16 cellular contexts compared by ENCODE assay signal in genomic region chr10:89171263-89171872, GRCh38. TPM values are rescaled to one million over a fixed set of nuclear protein-coding genes. Genes with fewer than 3 reads are reported as not detected.
A peak's percentile ranks its signal among the peaks of the same experiment; 100 is the strongest.
DNase-seq lines count a peak whose midpoint lies in the region; ATAC-seq lines count a peak whose summit lies in the region.
"Had no signal": no experiment of that assay in that cellular context is flagged by ENCODE, and none has a peak within 500 bp of the region (broad histone marks: within the 10 kb centered on the region; RNA-seq: fewer than 3 reads in every experiment).

No MANE protein-coding gene starts in this region.

- no peaks in the 10 kb centered on the region for H3K36me3 ChIP-seq in adipocyte (ENCODE audit: control insufficient read depth, insufficient read depth, low read length, severe bottlenecking)
- H3K36me3 ChIP-seq: BLaER1, HAP-1 had no signal

- H3K4me1 Mint-ChIP-seq in activated T-cell treated with anti-CD3 and anti-CD28 coated beads, Interleukin-2, amount 50 U/mL, for 24 hours (ENCODE audit: low read depth): peaks cover 8% of the 10 kb centered on the region

- no peaks in the 10 kb centered on the region for H3K9me3 Mint-ChIP-seq in activated T-cell treated with anti-CD3 and anti-CD28 coated beads, Interleukin-2, amount 50 U/mL, for 24 hours

- H3K27ac Mint-ChIP-seq in activated T-cell treated with anti-CD3 and anti-CD28 coated beads, Interleukin-2, amount 50 U/mL, for 24 hours: no peak overlapping the region

- H3K36me3 Mint-ChIP-seq in activated T-cell treated with anti-CD3 and anti-CD28 coated beads, Interleukin-2, amount 50 U/mL, for 24 hours (ENCODE audit: low read depth): no peaks in the 10 kb centered on the region

- H3K9ac ChIP-seq in adipocyte (ENCODE audit: low read length): no peak overlapping the region
- H3K9ac ChIP-seq: BLaER1 had no signal

- no peak for ATAC-seq in GM21717 (IDR thresholded peaks at IDR 0.05; ENCODE audit: unreplicated experiment)

- H3K9me3 ChIP-seq in adipocyte (ENCODE audit: control insufficient read depth, low read length): no peaks in the 10 kb centered on the region
- H3K9me3 ChIP-seq: BLaER1, HAP-1 had no signal

- peak; percentile 5 for DNase-seq in DMS153 (lab: John Stamatoyannopoulos, UW)
- no peak for DNase-seq in DMS153 treated with DMSO at 0.1 percent for 48 hours (lab: John Stamatoyannopoulos, UW; ENCODE audit: unreplicated experiment)
- DNase-seq in adipocyte (ENCODE audit: low read depth): peak; percentile 52
- DNase-seq in fibroblast of peridontal ligament (ENCODE audit: extremely low read depth): peak; percentile 47
- peak; percentile 47 for DNase-seq in renal cortical epithelial cell (ENCODE audit: low read depth)
- DNase-seq in hippocampal formation (lab: John Stamatoyannopoulos, UW): no peak
- no peak for DNase-seq in activated T-cell treated with anti-CD3 and anti-CD28 coated beads, Interleukin-2, amount 50 U/mL, for 24 hours
- DNase-seq: DMS 273 treated with DMSO at 0.1 percent for 48 hours, MV-4-11, NCI-H1436, NCI-H774, PC-9 had no signal

- H3K4me3 ChIP-seq in adipocyte (ENCODE audit: low read length): no peak overlapping the region
- H3K4me3 ChIP-seq: BLaER1, HAP-1, PC-9 had no signal

- H3K27me3 ChIP-seq in adipocyte (replicated peaks; ENCODE audit: control insufficient read depth, insufficient read depth, low read length): no peaks in the 10 kb centered on the region
- H3K27me3 ChIP-seq: BLaER1 had no signal

- peaks cover 43% of the 10 kb centered on the region for H3K4me1 ChIP-seq in adipocyte (ENCODE audit: control insufficient read depth, insufficient read depth, low read length)
- H3K4me1 ChIP-seq: BLaER1 had no signal

- peaks cover 42% of the 10 kb centered on the region for H3K27me3 Mint-ChIP-seq in activated T-cell treated with anti-CD3 and anti-CD28 coated beads, Interleukin-2, amount 50 U/mL, for 24 hours

- H3K4me3 Mint-ChIP-seq in activated T-cell treated with anti-CD3 and anti-CD28 coated beads, Interleukin-2, amount 50 U/mL, for 24 hours: no peak overlapping the region

RNA-seq across cellular contexts. Expression of gene CH25H, which starts 35.7 kb away (rescaled TPM):
- 0.10 TPM in 1 of 2 replicates, not detected in the other for total RNA-seq in renal cortical epithelial cell
- total RNA-seq: NCI-H460, PC-9 had no signal

Comparison
In these comparisons a context has a peak if more than half of its experiments do, and no peak if none do; other contexts are left out.
1. DNase-seq: peak in DMS153 (single experiment), adipocyte (single experiment), fibroblast of peridontal ligament (single experiment) and renal cortical epithelial cell (single experiment); none in DMS153 treated with DMSO at 0.1 percent for 48 hours (single experiment), hippocampal formation (0 of 2) and activated T-cell treated with anti-CD3 and anti-CD28 coated beads, Interleukin-2, amount 50 U/mL, for 24 hours (single experiment).